1 cellular context compared by ENCODE assay signal in genomic region chr1:113929750-113930498, GRCh38.
TF ChIP-seq lines count a peak whose summit lies in the region.

No MANE protein-coding gene starts in this region.

TF ChIP-seq in K562, 482 proteins besides CTCF, POLR2A, EP300 and RAD21 (continued from another document and continues in another):
- TF ChIP-seq ZBTB26 (CRISPR knock-in tag; IDR thresholded peaks at IDR 0.05) (no peak), ARID1B (IDR thresholded peaks at IDR 0.05) (0 out of 2 replicates have a peak, but pooled peaks have one; percentile 19), SRSF9 (IDR thresholded peaks at IDR 0.05; ENCODE audit: borderline replicate concordance, low read depth, low read length) (no peak), HDAC6 (IDR thresholded peaks at IDR 0.05; ENCODE audit: low read depth, low read length) (no peak), NFE2L1 (tag; IDR thresholded peaks at IDR 0.05; ENCODE audit: borderline replicate concordance, low read depth) (no peak), EWSR1 (IDR thresholded peaks at IDR 0.05; ENCODE audit: borderline replicate concordance, low read depth, partially characterized antibody) (no peak), NBN (IDR thresholded peaks at IDR 0.05; ENCODE audit: low read depth) (no peak), PHF8 (IDR thresholded peaks at IDR 0.05; ENCODE audit: borderline replicate concordance, low read length) (peak; percentile 48; the same call in 1 of the 2 replicates), HNRNPK (IDR thresholded peaks at IDR 0.05; ENCODE audit: low read depth, low read length, poor library complexity, severe bottlenecking) (no peak), HEY1 (CRISPR knock-in tag; IDR thresholded peaks at IDR 0.05; ENCODE audit: borderline replicate concordance) (no peak), ZNF175 (CRISPR knock-in tag; IDR thresholded peaks at IDR 0.05; ENCODE audit: low read depth) (no peak), PHF20 (IDR thresholded peaks at IDR 0.05; ENCODE audit: partially characterized antibody) (no peak), LCOR (CRISPR knock-in tag; IDR thresholded peaks at IDR 0.05) (peak; percentile 17; the same call in 1 of the 2 replicates), HNRNPUL1 (IDR thresholded peaks at IDR 0.05; ENCODE audit: low read length) (no peak), RNF2 (IDR thresholded peaks at IDR 0.05) (no peak), ZNF436 (CRISPR knock-in tag; IDR thresholded peaks at IDR 0.05) (no peak), SMAD1 (IDR thresholded peaks at IDR 0.05; ENCODE audit: low read depth, low read length, partially characterized antibody) (no peak), CSDE1 (IDR thresholded peaks at IDR 0.05) (no peak), ZBTB17 (CRISPR knock-in tag; IDR thresholded peaks at IDR 0.05) (no peak; the same call in 1 of the 2 replicates), GATAD2A (IDR thresholded peaks at IDR 0.05) (no peak), STAT5B (CRISPR knock-in tag; IDR thresholded peaks at IDR 0.05) (no peak), ZNF239 (CRISPR knock-in tag; IDR thresholded peaks at IDR 0.05) (0 out of 2 replicates have a peak, but pooled peaks have one; percentile 23), SAP30 (IDR thresholded peaks at IDR 0.05; ENCODE audit: borderline replicate concordance, insufficient read depth, low read depth, low read length, poor library complexity, severe bottlenecking) (peak; percentile 80), ZKSCAN3 (CRISPR knock-in tag; IDR thresholded peaks at IDR 0.05) (no peak), NFYB (IDR thresholded peaks at IDR 0.05; ENCODE audit: extremely low read depth, insufficient read length) (no peak), PBX2 (CRISPR knock-in tag; IDR thresholded peaks at IDR 0.05; ENCODE audit: low read depth) (no peak), PBX2 (tag; conservative IDR thresholded peaks at IDR 0.05; ENCODE audit: low read depth) (no peak; the same call in 1 of the 2 replicates), ELF4 (CRISPR knock-in tag; IDR thresholded peaks at IDR 0.05) (no peak), RHOXF2B (CRISPR knock-in tag; conservative IDR thresholded peaks at IDR 0.05) (no peak), TEAD2 (tag; IDR thresholded peaks at IDR 0.05) (no peak), ZFPM2 (CRISPR knock-in tag; IDR thresholded peaks at IDR 0.05) (no peak), EP400 (IDR thresholded peaks at IDR 0.05) (peak; percentile 8; the same call in 1 of the 2 replicates), EZH2 (IDR thresholded peaks at IDR 0.05; ENCODE audit: borderline replicate concordance, low read depth, low read length) (no peak), ZNF184 (CRISPR knock-in tag; IDR thresholded peaks at IDR 0.05) (no peak), PHF21A (IDR thresholded peaks at IDR 0.05; ENCODE audit: borderline replicate concordance, low read depth) (no peak), ZNF561 (CRISPR knock-in tag; conservative IDR thresholded peaks at IDR 0.05) (no peak), CREM (IDR thresholded peaks at IDR 0.05; ENCODE audit: low read depth) (no peak), ZNF395 (CRISPR knock-in tag; IDR thresholded peaks at IDR 0.05) (0 out of 2 replicates have a peak, but pooled peaks have one; percentile 70)
- TF ChIP-seq, protein P1, sequence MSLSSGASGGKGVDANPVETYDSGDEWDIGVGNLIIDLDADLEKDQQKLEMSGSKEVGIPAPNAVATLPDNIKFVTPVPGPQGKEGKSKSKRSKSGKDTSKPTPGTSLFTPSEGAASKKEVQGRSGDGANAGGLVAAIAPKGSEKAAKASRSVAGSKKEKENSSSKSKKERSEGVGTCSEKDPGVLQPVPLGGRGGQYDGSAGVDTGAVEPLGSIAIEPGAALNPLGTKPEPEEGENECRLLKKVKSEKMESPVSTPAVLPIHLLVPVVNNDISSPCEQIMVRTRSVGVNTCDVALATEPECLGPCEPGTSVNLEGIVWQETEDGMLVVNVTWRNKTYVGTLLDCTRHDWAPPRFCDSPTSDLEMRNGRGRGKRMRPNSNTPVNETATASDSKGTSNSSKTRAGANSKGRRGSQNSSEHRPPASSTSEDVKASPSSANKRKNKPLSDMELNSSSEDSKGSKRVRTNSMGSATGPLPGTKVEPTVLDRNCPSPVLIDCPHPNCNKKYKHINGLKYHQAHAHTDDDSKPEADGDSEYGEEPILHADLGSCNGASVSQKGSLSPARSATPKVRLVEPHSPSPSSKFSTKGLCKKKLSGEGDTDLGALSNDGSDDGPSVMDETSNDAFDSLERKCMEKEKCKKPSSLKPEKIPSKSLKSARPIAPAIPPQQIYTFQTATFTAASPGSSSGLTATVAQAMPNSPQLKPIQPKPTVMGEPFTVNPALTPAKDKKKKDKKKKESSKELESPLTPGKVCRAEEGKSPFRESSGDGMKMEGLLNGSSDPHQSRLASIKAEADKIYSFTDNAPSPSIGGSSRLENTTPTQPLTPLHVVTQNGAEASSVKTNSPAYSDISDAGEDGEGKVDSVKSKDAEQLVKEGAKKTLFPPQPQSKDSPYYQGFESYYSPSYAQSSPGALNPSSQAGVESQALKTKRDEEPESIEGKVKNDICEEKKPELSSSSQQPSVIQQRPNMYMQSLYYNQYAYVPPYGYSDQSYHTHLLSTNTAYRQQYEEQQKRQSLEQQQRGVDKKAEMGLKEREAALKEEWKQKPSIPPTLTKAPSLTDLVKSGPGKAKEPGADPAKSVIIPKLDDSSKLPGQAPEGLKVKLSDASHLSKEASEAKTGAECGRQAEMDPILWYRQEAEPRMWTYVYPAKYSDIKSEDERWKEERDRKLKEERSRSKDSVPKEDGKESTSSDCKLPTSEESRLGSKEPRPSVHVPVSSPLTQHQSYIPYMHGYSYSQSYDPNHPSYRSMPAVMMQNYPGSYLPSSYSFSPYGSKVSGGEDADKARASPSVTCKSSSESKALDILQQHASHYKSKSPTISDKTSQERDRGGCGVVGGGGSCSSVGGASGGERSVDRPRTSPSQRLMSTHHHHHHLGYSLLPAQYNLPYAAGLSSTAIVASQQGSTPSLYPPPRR (CRISPR knock-in tag; IDR thresholded peaks at IDR 0.05; ENCODE audit: borderline replicate concordance): no peak
- TF ChIP-seq, protein P2, sequence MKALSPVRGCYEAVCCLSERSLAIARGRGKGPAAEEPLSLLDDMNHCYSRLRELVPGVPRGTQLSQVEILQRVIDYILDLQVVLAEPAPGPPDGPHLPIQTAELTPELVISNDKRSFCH (CRISPR knock-in tag; IDR thresholded peaks at IDR 0.05): no peak
- TF ChIP-seq, protein P2 (tag; IDR thresholded peaks at IDR 0.05): 0 out of 2 replicates have a peak, but pooled peaks have one; percentile 33
- TF ChIP-seq, protein P3, sequence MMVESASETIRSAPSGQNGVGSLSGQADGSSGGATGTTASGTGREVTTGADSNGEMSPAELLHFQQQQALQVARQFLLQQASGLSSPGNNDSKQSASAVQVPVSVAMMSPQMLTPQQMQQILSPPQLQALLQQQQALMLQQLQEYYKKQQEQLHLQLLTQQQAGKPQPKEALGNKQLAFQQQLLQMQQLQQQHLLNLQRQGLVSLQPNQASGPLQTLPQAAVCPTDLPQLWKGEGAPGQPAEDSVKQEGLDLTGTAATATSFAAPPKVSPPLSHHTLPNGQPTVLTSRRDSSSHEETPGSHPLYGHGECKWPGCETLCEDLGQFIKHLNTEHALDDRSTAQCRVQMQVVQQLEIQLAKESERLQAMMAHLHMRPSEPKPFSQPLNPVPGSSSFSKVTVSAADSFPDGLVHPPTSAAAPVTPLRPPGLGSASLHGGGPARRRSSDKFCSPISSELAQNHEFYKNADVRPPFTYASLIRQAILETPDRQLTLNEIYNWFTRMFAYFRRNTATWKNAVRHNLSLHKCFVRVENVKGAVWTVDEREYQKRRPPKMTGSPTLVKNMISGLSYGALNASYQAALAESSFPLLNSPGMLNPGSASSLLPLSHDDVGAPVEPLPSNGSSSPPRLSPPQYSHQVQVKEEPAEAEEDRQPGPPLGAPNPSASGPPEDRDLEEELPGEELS (CRISPR knock-in tag; IDR thresholded peaks at IDR 0.05; ENCODE audit: borderline replicate concordance): no peak; the same call in 1 of the 2 replicates
- TF ChIP-seq, protein P4, sequence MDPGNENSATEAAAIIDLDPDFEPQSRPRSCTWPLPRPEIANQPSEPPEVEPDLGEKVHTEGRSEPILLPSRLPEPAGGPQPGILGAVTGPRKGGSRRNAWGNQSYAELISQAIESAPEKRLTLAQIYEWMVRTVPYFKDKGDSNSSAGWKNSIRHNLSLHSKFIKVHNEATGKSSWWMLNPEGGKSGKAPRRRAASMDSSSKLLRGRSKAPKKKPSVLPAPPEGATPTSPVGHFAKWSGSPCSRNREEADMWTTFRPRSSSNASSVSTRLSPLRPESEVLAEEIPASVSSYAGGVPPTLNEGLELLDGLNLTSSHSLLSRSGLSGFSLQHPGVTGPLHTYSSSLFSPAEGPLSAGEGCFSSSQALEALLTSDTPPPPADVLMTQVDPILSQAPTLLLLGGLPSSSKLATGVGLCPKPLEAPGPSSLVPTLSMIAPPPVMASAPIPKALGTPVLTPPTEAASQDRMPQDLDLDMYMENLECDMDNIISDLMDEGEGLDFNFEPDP (CRISPR knock-in tag; IDR thresholded peaks at IDR 0.05): no peak
- TF ChIP-seq, protein P5, sequence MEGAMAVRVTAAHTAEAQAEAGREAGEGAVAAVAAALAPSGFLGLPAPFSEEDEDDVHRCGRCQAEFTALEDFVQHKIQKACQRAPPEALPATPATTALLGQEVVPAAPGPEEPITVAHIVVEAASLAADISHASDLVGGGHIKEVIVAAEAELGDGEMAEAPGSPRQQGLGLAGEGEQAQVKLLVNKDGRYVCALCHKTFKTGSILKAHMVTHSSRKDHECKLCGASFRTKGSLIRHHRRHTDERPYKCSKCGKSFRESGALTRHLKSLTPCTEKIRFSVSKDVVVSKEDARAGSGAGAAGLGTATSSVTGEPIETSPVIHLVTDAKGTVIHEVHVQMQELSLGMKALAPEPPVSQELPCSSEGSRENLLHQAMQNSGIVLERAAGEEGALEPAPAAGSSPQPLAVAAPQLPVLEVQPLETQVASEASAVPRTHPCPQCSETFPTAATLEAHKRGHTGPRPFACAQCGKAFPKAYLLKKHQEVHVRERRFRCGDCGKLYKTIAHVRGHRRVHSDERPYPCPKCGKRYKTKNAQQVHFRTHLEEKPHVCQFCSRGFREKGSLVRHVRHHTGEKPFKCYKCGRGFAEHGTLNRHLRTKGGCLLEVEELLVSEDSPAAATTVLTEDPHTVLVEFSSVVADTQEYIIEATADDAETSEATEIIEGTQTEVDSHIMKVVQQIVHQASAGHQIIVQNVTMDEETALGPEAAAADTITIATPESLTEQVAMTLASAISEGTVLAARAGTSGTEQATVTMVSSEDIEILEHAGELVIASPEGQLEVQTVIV (CRISPR knock-in tag; IDR thresholded peaks at IDR 0.05; ENCODE audit: borderline replicate concordance): no peak
- TF ChIP-seq, protein P6, sequence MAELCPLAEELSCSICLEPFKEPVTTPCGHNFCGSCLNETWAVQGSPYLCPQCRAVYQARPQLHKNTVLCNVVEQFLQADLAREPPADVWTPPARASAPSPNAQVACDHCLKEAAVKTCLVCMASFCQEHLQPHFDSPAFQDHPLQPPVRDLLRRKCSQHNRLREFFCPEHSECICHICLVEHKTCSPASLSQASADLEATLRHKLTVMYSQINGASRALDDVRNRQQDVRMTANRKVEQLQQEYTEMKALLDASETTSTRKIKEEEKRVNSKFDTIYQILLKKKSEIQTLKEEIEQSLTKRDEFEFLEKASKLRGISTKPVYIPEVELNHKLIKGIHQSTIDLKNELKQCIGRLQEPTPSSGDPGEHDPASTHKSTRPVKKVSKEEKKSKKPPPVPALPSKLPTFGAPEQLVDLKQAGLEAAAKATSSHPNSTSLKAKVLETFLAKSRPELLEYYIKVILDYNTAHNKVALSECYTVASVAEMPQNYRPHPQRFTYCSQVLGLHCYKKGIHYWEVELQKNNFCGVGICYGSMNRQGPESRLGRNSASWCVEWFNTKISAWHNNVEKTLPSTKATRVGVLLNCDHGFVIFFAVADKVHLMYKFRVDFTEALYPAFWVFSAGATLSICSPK (IDR thresholded peaks at IDR 0.05; ENCODE audit: borderline replicate concordance): no peak
